In genomic region chr20:3778976-3779375, GRCh38 we compare ENCODE assay signal across 14 cellular contexts. TPM values are rescaled to one million over a fixed set of nuclear protein-coding genes. Genes with fewer than 3 reads are reported as not detected.
DNase-seq lines count a peak whose midpoint lies in the region; ATAC-seq and TF ChIP-seq lines count a peak whose summit lies in the region.
"Had no signal": no experiment of that assay in that cellular context is flagged by ENCODE, and none has a peak within 500 bp of the region (broad histone marks: within the 10 kb centered on the region; RNA-seq: fewer than 3 reads in every experiment).

No MANE protein-coding gene starts in this region.

- peaks cover 30% of the 10 kb centered on the region for H3K27me3 Mint-ChIP-seq in Calu3 (ENCODE audit: unreplicated experiment)
- H3K27me3 Mint-ChIP-seq in T-helper 17 cell: no peaks in the 10 kb centered on the region
- H3K27me3 Mint-ChIP-seq in naive thymus-derived CD8-positive, alpha-beta T cell: peaks cover 0 to 9% (median 0%) of the 10 kb centered on the region in 5 donors

- POLR2A ChIA-PET in naive thymus-derived CD8-positive, alpha-beta T cell (lab: Charles Lee): interaction anchor here (1.4 to 4.0 kb wide), 4 partner anchors 7 to 20 kb away, joined by 4 to 29 read pairs (median 9); partner anchors contain the start of genes ADISSP, CDC25B and CENPB

- H3K4me1 Mint-ChIP-seq in Calu3 (ENCODE audit: low read depth, unreplicated experiment) (peaks cover 20% of the 10 kb centered on the region), T-helper 17 cell (peaks cover 28% of the 10 kb centered on the region)
- H3K4me1 Mint-ChIP-seq in naive thymus-derived CD8-positive, alpha-beta T cell: peaks cover 20 to 51% (median 40%) of the 10 kb centered on the region in 4 donors

- H3K36me3 Mint-ChIP-seq in Calu3 (ENCODE audit: insufficient read depth, unreplicated experiment): peaks cover 40% of the 10 kb centered on the region
- no peaks in the 10 kb centered on the region for H3K36me3 Mint-ChIP-seq in T-helper 17 cell (ENCODE audit: low read depth)
- H3K36me3 Mint-ChIP-seq in naive thymus-derived CD8-positive, alpha-beta T cell: no peaks in the 10 kb centered on the region

- TF ChIP-seq CTCF in Calu3 (IDR thresholded peaks at IDR 0.05; ENCODE audit: unreplicated experiment): no peak

- ATAC-seq in T-helper 17 cell (no peak), HG02678 (IDR thresholded peaks at IDR 0.05; ENCODE audit: unreplicated experiment) (no peak), HG03354 (IDR thresholded peaks at IDR 0.05; ENCODE audit: poor library complexity, severe bottlenecking, unreplicated experiment) (no peak)
- ATAC-seq in naive thymus-derived CD8-positive, alpha-beta T cell: no peak
- ATAC-seq: sciatic nerve had no signal

- BruUV-seq in Calu3 (replicated peaks; lab: Mats Ljungman, UMichigan): no TSS peak

- no peak overlapping the region for H3K27ac Mint-ChIP-seq in Calu3 (ENCODE audit: unreplicated experiment)
- no peak overlapping the region for H3K27ac Mint-ChIP-seq in T-helper 17 cell
- H3K27ac Mint-ChIP-seq in naive thymus-derived CD8-positive, alpha-beta T cell: peak overlapping the region in 1 of 10 donors; percentile 20
- H3K27ac Mint-ChIP-seq: activated CD4-positive, alpha-beta memory T cell treated with anti-CD3 and anti-CD28 coated beads, Interleukin-2, amount 10 ng/mL, durations not matched to agents 7 days and 5 days had no signal

- peak overlapping the region; percentile 64 for H3K4me3 Mint-ChIP-seq in Calu3 (ENCODE audit: low read depth, unreplicated experiment)
- H3K4me3 Mint-ChIP-seq in T-helper 17 cell: peak overlapping the region; percentile 89
- peak overlapping the region in 8 of 10 donors; percentile 30 to 86 (median 53) for H3K4me3 Mint-ChIP-seq in naive thymus-derived CD8-positive, alpha-beta T cell

- intact Hi-C loops in Calu3 (cut with micrococcal nuclease; ENCODE audit: unreplicated experiment): no loop called here

- H3K9me3 Mint-ChIP-seq in Calu3 (ENCODE audit: low read depth, unreplicated experiment): no peaks in the 10 kb centered on the region
- no peaks in the 10 kb centered on the region for H3K9me3 Mint-ChIP-seq in naive thymus-derived CD8-positive, alpha-beta T cell
- H3K9me3 Mint-ChIP-seq: activated CD4-positive, alpha-beta memory T cell treated with anti-CD3 and anti-CD28 coated beads, Interleukin-2, amount 10 ng/mL, durations not matched to agents 7 days and 5 days had no signal

- CTCF ChIA-PET in Calu3 (lab: Charles Lee): no interaction called here

- no peaks in the 10 kb centered on the region for H3K9me3 ChIP-seq in T-helper 17 cell (ENCODE audit: control insufficient read depth, low read length, poor library complexity, severe bottlenecking)

- DNase-seq in Calu3 (no peak), T-helper 17 cell (no peak), RPMI8226 (no peak)
- no peak for DNase-seq in naive thymus-derived CD8-positive, alpha-beta T cell
- DNase-seq: activated CD4-positive, alpha-beta memory T cell treated with anti-CD3 and anti-CD28 coated beads, Interleukin-2, amount 10 ng/mL, durations not matched to agents 7 days and 5 days; activated gamma-delta T cell treated with Interleukin-2 at 50 U/mL for 16 hours; left cardiac atrium; NCI-H2029; NCI-H748 treated with DMSO at 0.1 percent for 48 hours; T-helper 9 cell had no signal

RNA-seq across cellular contexts. Expression of gene SPEF1, which starts 2.3 kb away (rescaled TPM):
- total RNA-seq in Calu3 (2022) (0.28 TPM in 1 of 2 replicates, not detected in the other), T-helper 17 cell (under 1 TPM in 1 of 2 donors, not detected in 1; 0.18 TPM)
- total RNA-seq in naive thymus-derived CD8-positive, alpha-beta T cell: under 1 TPM in 1 of 2 experiments, not detected in 1; 0.33 TPM
- polyA plus RNA-seq in naive thymus-derived CD8-positive, alpha-beta T cell: not detected
- total RNA-seq: activated CD4-positive, alpha-beta memory T cell treated with anti-CD3 and anti-CD28 coated beads, Interleukin-2, amount 10 ng/mL, durations not matched to agents 7 days and 5 days; glomerular endothelial cell; left cardiac atrium; sciatic nerve had no signal

RNA-seq across cellular contexts. Expression of gene CENPB, which starts 7.6 kb away (rescaled TPM):
- 44.7 and 44.9 TPM in 2 replicates for total RNA-seq in Calu3 (2022)
- total RNA-seq in T-helper 17 cell: 10 to 100 TPM; 36.9 to 40.2 TPM
- total RNA-seq in naive thymus-derived CD8-positive, alpha-beta T cell: 10 to 100 TPM; 45.8 to 48.6 TPM
- polyA plus RNA-seq in naive thymus-derived CD8-positive, alpha-beta T cell: 1 to 10 TPM; 1.0 to 1.7 (median 1.4) TPM

RNA-seq across cellular contexts. Expression of gene ADISSP, which starts 11.4 kb away (rescaled TPM):
- 27.3 and 29.0 TPM in 2 replicates for total RNA-seq in Calu3 (2022)
- 10 to 100 TPM; 13.3 to 19.0 TPM for total RNA-seq in T-helper 17 cell
- 10 to 100 TPM; 19.5 to 19.6 TPM for total RNA-seq in naive thymus-derived CD8-positive, alpha-beta T cell
- 10 to 100 TPM; 17.6 to 32.4 (median 22.2) TPM for polyA plus RNA-seq in naive thymus-derived CD8-positive, alpha-beta T cell

RNA-seq across cellular contexts. Expression of gene CDC25B, which starts 17.1 kb away (rescaled TPM):
- 69.6 and 75.0 TPM in 2 replicates for total RNA-seq in Calu3 (2022)
- total RNA-seq in T-helper 17 cell: 100 to 1,000 TPM; 220 to 223 TPM
- total RNA-seq in naive thymus-derived CD8-positive, alpha-beta T cell: 100 to 1,000 TPM; 320 to 336 TPM
- 10 to 100 TPM; 38.1 to 49.7 (median 42.0) TPM for polyA plus RNA-seq in naive thymus-derived CD8-positive, alpha-beta T cell

RNA-seq across cellular contexts. Expression of gene AP5S1, which starts 41.4 kb away (rescaled TPM):
- total RNA-seq in Calu3 (2022) (7.2 and 9.5 TPM in 2 replicates), T-helper 17 cell (10 to 100 TPM; 11.3 to 11.9 TPM)
- total RNA-seq in naive thymus-derived CD8-positive, alpha-beta T cell: 10 to 100 TPM; 12.6 to 14.5 TPM
- polyA plus RNA-seq in naive thymus-derived CD8-positive, alpha-beta T cell: 10 to 100 TPM; 10.1 to 21.8 (median 19.3) TPM
